In genomic region chr12:6535960-6536847, GRCh38 we compare ENCODE assay signal across 8 cellular contexts. TPM values are rescaled to one million over a fixed set of nuclear protein-coding genes. Genes with fewer than 3 reads are reported as not detected.
A peak's percentile ranks its signal among the peaks of the same experiment; 100 is the strongest.
DNase-seq lines count a peak whose midpoint lies in the region; ATAC-seq and TF ChIP-seq lines count a peak whose summit lies in the region.

No MANE protein-coding gene starts in this region.

- H3K27ac ChIP-seq in foreskin keratinocyte (peak overlapping the region; percentile 29), spleen (peak overlapping the region; percentile 95 to 99 (median 98))

- TF ChIP-seq POLR2A in spleen (IDR thresholded peaks at IDR 0.05), result no peak

- H3K27me3 ChIP-seq in foreskin keratinocyte (no peaks in the 10 kb centered on the region), spleen (replicated peaks in 1 of 7) (no peaks in the 10 kb centered on the region)

- peak overlapping the region; percentile 92 to 99 (median 96) for H3K4me3 ChIP-seq in spleen

- POLR2A ChIA-PET in activated CD4-positive, alpha-beta memory T cell treated with anti-CD3 and anti-CD28 coated beads, Interleukin-2, amount 10 ng/mL, durations not matched to agents 7 days and 5 days (lab: Charles Lee), result interaction anchor here (0.7 to 7.9 kb wide), 31 partner anchors 10 to 572 kb away, joined by 3 to 201 read pairs (median 9); partner anchors contain the start of genes CD27, CD4, CDCA3 and COPS7A

- H3K36me3 Mint-ChIP-seq in HFFc6 (ENCODE audit: low read depth), result peaks cover 48% of the 10 kb centered on the region
- peaks cover 85% of the 10 kb centered on the region for H3K36me3 Mint-ChIP-seq in activated CD4-positive, alpha-beta memory T cell treated with anti-CD3 and anti-CD28 coated beads, Interleukin-2, amount 10 ng/mL, durations not matched to agents 7 days and 5 days (ENCODE audit: low read depth)

- peak overlapping the region; percentile 100 for H3K27ac Mint-ChIP-seq in HFFc6
- peak overlapping the region; percentile 97 for H3K27ac Mint-ChIP-seq in activated CD4-positive, alpha-beta memory T cell treated with anti-CD3 and anti-CD28 coated beads, Interleukin-2, amount 10 ng/mL, durations not matched to agents 7 days and 5 days

- peaks cover 19% of the 10 kb centered on the region for H3K4me1 ChIP-seq in foreskin keratinocyte
- peaks cover 60 to 89% (median 80%) of the 10 kb centered on the region in 6 donors for H3K4me1 ChIP-seq in spleen

- ATAC-seq in foreskin keratinocyte (no peak), HG03469 (IDR thresholded peaks at IDR 0.05; ENCODE audit: unreplicated experiment) (no peak), GM18502 (IDR thresholded peaks at IDR 0.05; ENCODE audit: poor library complexity, unreplicated experiment) (no peak)

- H3K4me3 Mint-ChIP-seq in HFFc6, result peak overlapping the region; percentile 95
- peak overlapping the region; percentile 96 for H3K4me3 Mint-ChIP-seq in activated CD4-positive, alpha-beta memory T cell treated with anti-CD3 and anti-CD28 coated beads, Interleukin-2, amount 10 ng/mL, durations not matched to agents 7 days and 5 days

- peaks cover 35% of the 10 kb centered on the region for H3K9me3 Mint-ChIP-seq in HFFc6
- no peaks in the 10 kb centered on the region for H3K9me3 Mint-ChIP-seq in activated CD4-positive, alpha-beta memory T cell treated with anti-CD3 and anti-CD28 coated beads, Interleukin-2, amount 10 ng/mL, durations not matched to agents 7 days and 5 days

- no peak for DNase-seq in HFFc6
- DNase-seq in activated CD4-positive, alpha-beta memory T cell treated with anti-CD3 and anti-CD28 coated beads, Interleukin-2, amount 10 ng/mL, durations not matched to agents 7 days and 5 days, result peak; percentile 24
- no peak for DNase-seq in foreskin keratinocyte
- DNase-seq in spleen, result no peak
- no peak for DNase-seq in retina
- DNase-seq in head of caudate nucleus, result no peak

- CTCF ChIA-PET in activated CD4-positive, alpha-beta memory T cell treated with anti-CD3 and anti-CD28 coated beads, Interleukin-2, amount 10 ng/mL, durations not matched to agents 7 days and 5 days (lab: Charles Lee), result interaction anchor here (0.6 to 3.3 kb wide), 13 partner anchors 15 to 1532 kb away, joined by 3 to 13 read pairs (median 4); partner anchors contain the start of genes IFFO1, MRPL51, SPSB2 and VAMP1

- peaks cover 75% of the 10 kb centered on the region for H3K27me3 Mint-ChIP-seq in HFFc6 (ENCODE audit: insufficient read depth)
- no peaks in the 10 kb centered on the region for H3K27me3 Mint-ChIP-seq in activated CD4-positive, alpha-beta memory T cell treated with anti-CD3 and anti-CD28 coated beads, Interleukin-2, amount 10 ng/mL, durations not matched to agents 7 days and 5 days

- no peak for TF ChIP-seq CTCF in HFFc6 (IDR thresholded peaks at IDR 0.05)
- TF ChIP-seq CTCF in foreskin keratinocyte (conservative IDR thresholded peaks at IDR 0.05), result no peak
- TF ChIP-seq CTCF in spleen (IDR thresholded peaks at IDR 0.05 in 8 of 11, conservative IDR thresholded peaks at IDR 0.05 in 3 of 11), result no peak

- 40 to 61% (median 44%) methylated on average over 9 to 10 of the region's 10 CpGs for WGBS in spleen, 5 donors

- H3K36me3 ChIP-seq in spleen, result peaks cover 0 to 61% (median 34%) of the 10 kb centered on the region in 6 donors

- intact Hi-C loops in spleen (cut with DNase I; ENCODE audit: low total_unique reads), result loop anchor here (5.0 kb wide), 1 partner anchor 114 kb away; no protein-coding TSS in a partner anchor
- intact Hi-C loops in head of caudate nucleus (cut with DNase I), result loop anchor here (2.0 to 5.0 kb wide), 2 partner anchors 65 to 114 kb away; partner anchors contain the start of gene VAMP1

- H3K4me1 Mint-ChIP-seq in HFFc6 (ENCODE audit: low read depth), result peaks cover 69% of the 10 kb centered on the region
- H3K4me1 Mint-ChIP-seq in activated CD4-positive, alpha-beta memory T cell treated with anti-CD3 and anti-CD28 coated beads, Interleukin-2, amount 10 ng/mL, durations not matched to agents 7 days and 5 days, result peaks cover 69% of the 10 kb centered on the region

- H3K9me3 ChIP-seq in spleen, result no peaks in the 10 kb centered on the region

RNA-seq across cellular contexts. Expression of gene GAPDH, which starts 1.9 kb away (rescaled TPM):
- total RNA-seq in HFFc6 (2021; fragmentation: NEBNext Ultra II Directional; extraction: Animal tissue kit (Norgen Biotek cat#: 25700)), result 1,000 to 10,000 TPM; 6,263 to 7,539 (median 6,900) TPM
- 1,000 to 10,000 TPM; 5,691 to 5,753 TPM for total RNA-seq in activated CD4-positive, alpha-beta memory T cell treated with anti-CD3 and anti-CD28 coated beads, Interleukin-2, amount 10 ng/mL, durations not matched to agents 7 days and 5 days
- total RNA-seq in foreskin keratinocyte (6,442 and 6,736 TPM in 2 replicates), spleen (1,000 to 10,000 TPM in 5 of 7 donors, 100 to 1,000 TPM in 2; 998 to 1,580 (median 1,404) TPM)
- polyA plus RNA-seq in foreskin keratinocyte (7,678 and 8,217 TPM in 2 replicates), spleen (1,000 to 10,000 TPM; 1,133 to 1,680 (median 1,180) TPM)

RNA-seq across cellular contexts. Expression of gene IFFO1, which starts 19.6 kb away (rescaled TPM):
- 10 to 100 TPM; 25.9 to 35.6 (median 29.2) TPM for total RNA-seq in HFFc6 (2021; fragmentation: NEBNext Ultra II Directional; extraction: Animal tissue kit (Norgen Biotek cat#: 25700))
- total RNA-seq in activated CD4-positive, alpha-beta memory T cell treated with anti-CD3 and anti-CD28 coated beads, Interleukin-2, amount 10 ng/mL, durations not matched to agents 7 days and 5 days, result 10 to 100 TPM; 23.1 to 23.6 TPM
- total RNA-seq in foreskin keratinocyte (1.7 and 2.7 TPM in 2 replicates), spleen (10 to 100 TPM; 32.2 to 51.2 (median 39.7) TPM)
- polyA plus RNA-seq in foreskin keratinocyte (2.7 and 5.0 TPM in 2 replicates), spleen (10 to 100 TPM; 27.8 to 78.3 (median 63.2) TPM)

RNA-seq across cellular contexts. Expression of gene NOP2, which starts 31.9 kb away (rescaled TPM):
- total RNA-seq in HFFc6 (2021; fragmentation: NEBNext Ultra II Directional; extraction: Animal tissue kit (Norgen Biotek cat#: 25700)), result 10 to 100 TPM; 39.5 to 60.5 (median 42.6) TPM
- 10 to 100 TPM; 46.5 to 50.9 TPM for total RNA-seq in activated CD4-positive, alpha-beta memory T cell treated with anti-CD3 and anti-CD28 coated beads, Interleukin-2, amount 10 ng/mL, durations not matched to agents 7 days and 5 days
- total RNA-seq in foreskin keratinocyte, result 64.2 and 65.6 TPM in 2 replicates
- polyA plus RNA-seq in foreskin keratinocyte, result 46.8 and 61.1 TPM in 2 replicates
- total RNA-seq in spleen, result 10 to 100 TPM; 37.0 to 58.7 (median 47.5) TPM
- polyA plus RNA-seq in spleen, result 10 to 100 TPM; 25.8 to 40.7 (median 37.6) TPM

RNA-seq across cellular contexts. Expression of gene NCAPD2, which starts 42.3 kb away (rescaled TPM):
- 10 to 100 TPM; 42.2 to 75.9 (median 65.4) TPM for total RNA-seq in HFFc6 (2021; fragmentation: NEBNext Ultra II Directional; extraction: Animal tissue kit (Norgen Biotek cat#: 25700))
- total RNA-seq in activated CD4-positive, alpha-beta memory T cell treated with anti-CD3 and anti-CD28 coated beads, Interleukin-2, amount 10 ng/mL, durations not matched to agents 7 days and 5 days, result 100 to 1,000 TPM; 153 to 156 TPM
- total RNA-seq in foreskin keratinocyte (64.5 and 86.2 TPM in 2 replicates), spleen (10 to 100 TPM; 29.9 to 49.2 (median 39.6) TPM)
- polyA plus RNA-seq in foreskin keratinocyte (26.1 and 35.7 TPM in 2 replicates), spleen (10 to 100 TPM; 12.0 to 14.1 (median 14.0) TPM)

RNA-seq across cellular contexts. Expression of gene MRPL51, which starts 43.1 kb away (rescaled TPM):
- total RNA-seq in HFFc6 (2021; fragmentation: NEBNext Ultra II Directional; extraction: Animal tissue kit (Norgen Biotek cat#: 25700)), result 100 to 1,000 TPM; 227 to 290 (median 257) TPM
- total RNA-seq in activated CD4-positive, alpha-beta memory T cell treated with anti-CD3 and anti-CD28 coated beads, Interleukin-2, amount 10 ng/mL, durations not matched to agents 7 days and 5 days, result 100 to 1,000 TPM; 204 to 208 TPM
- total RNA-seq in foreskin keratinocyte, result 193 and 210 TPM in 2 replicates
- polyA plus RNA-seq in foreskin keratinocyte, result 303 and 321 TPM in 2 replicates
- total RNA-seq in spleen, result 10 to 100 TPM; 34.0 to 94.0 (median 89.3) TPM
- 100 to 1,000 TPM in 2 of 3 donors, 10 to 100 TPM in 1; 73.4 to 137 (median 109) TPM for polyA plus RNA-seq in spleen
